In the genomic region with DNA sequence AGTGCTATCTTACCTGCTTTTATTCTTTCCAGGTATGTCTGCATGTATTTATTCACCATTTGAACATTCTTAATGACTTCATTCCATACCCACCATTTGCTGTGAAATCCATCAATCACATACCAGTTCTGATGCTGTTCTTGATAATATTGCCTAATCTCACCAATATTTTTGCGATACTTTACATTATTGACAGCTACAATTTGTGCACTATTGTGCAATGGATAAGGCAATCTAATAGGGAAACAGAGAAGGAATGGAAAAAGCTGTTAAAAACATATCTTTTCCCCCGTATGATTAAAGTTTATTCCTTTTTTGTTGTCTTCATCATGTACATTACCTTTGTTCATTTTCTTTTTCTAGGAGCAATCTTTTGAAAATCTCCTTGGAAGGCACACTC, we compare ENCODE assay signal across 25 cellular contexts. TPM values are rescaled to one million over a fixed set of nuclear protein-coding genes. Genes with fewer than 3 reads are reported as not detected.
DNase-seq lines count a peak whose midpoint lies in the region; ATAC-seq and TF ChIP-seq lines count a peak whose summit lies in the region.
"Had no signal": no experiment of that assay in that cellular context is flagged by ENCODE, and none has a peak within 500 bp of the region (broad histone marks: within the 10 kb centered on the region; RNA-seq: fewer than 3 reads in every experiment).

No MANE protein-coding gene starts in this region.

- H3K18ac ChIP-seq in IMR-90 (ENCODE audit: low read depth, low read length), result no peak overlapping the region

- H3F3A ChIP-seq in MM.1S (ENCODE audit: insufficient read depth, low read length), result no peaks in the 10 kb centered on the region

- no peak for TF ChIP-seq POLR2A in IMR-90 (IDR thresholded peaks at IDR 0.05; ENCODE audit: low read depth, low read length)

- no peaks in the 10 kb centered on the region for H3K79me2 ChIP-seq in MM.1S (ENCODE audit: low read length)

- H3K9me2 ChIP-seq in MM.1S (replicated peaks; ENCODE audit: insufficient read depth, low read length), result no peaks in the 10 kb centered on the region

- H2AK9ac ChIP-seq in IMR-90 (replicated peaks; ENCODE audit: low read depth, low read length, poor library complexity), result no peak overlapping the region

- intact Hi-C loops in IMR-90 (cut with micrococcal nuclease) (no loop called here), left lung (cut with DNase I) (no loop called here)

- H3K4me1 ChIP-seq in IMR-90 (ENCODE audit: control insufficient read depth, insufficient read depth, low read length), result no peaks in the 10 kb centered on the region
- H3K4me1 ChIP-seq in MM.1S (ENCODE audit: low read length), result no peaks in the 10 kb centered on the region
- no peaks in the 10 kb centered on the region for H3K4me1 ChIP-seq in left lung
- H3K4me1 ChIP-seq: BE2C had no signal

- no peak overlapping the region for H2BK15ac ChIP-seq in IMR-90 (ENCODE audit: low read depth, low read length)

- H4K8ac ChIP-seq in IMR-90 (ENCODE audit: low read depth in 2 of 2, low read length in 2 of 2), result no peak overlapping the region

- ATAC-seq in IMR-90 (ENCODE audit: low read depth), result no peak
- ATAC-seq in stimulated activated effector memory CD8-positive, alpha-beta T cell treated with anti-CD3 and anti-CD28 coated beads, Interleukin-12 subunit alpha, Interleukin-12 subunit beta, amount 100 ng/mL, for 72 hours, result no peak
- no peak for ATAC-seq in GM19395 (IDR thresholded peaks at IDR 0.05; ENCODE audit: unreplicated experiment)
- no peak for ATAC-seq in left lung
- ATAC-seq: GM12878 had no signal

- no peak overlapping the region for H3K14ac ChIP-seq in IMR-90 (replicated peaks; ENCODE audit: low read depth, low read length)

- no peaks in the 10 kb centered on the region for H3K9me3 Mint-ChIP-seq in nephron
- H3K9me3 Mint-ChIP-seq in stimulated activated effector memory CD8-positive, alpha-beta T cell treated with anti-CD3 and anti-CD28 coated beads, Interleukin-12 subunit alpha, Interleukin-12 subunit beta, amount 100 ng/mL, for 72 hours, result no peaks in the 10 kb centered on the region
- H3K9me3 Mint-ChIP-seq: CD4-positive, alpha-beta memory T cell; CD4-positive, CD25-positive, alpha-beta regulatory T cell; CD8-positive, alpha-beta memory T cell had no signal

- H3K9me3 ChIP-seq in IMR-90 (ENCODE audit: control insufficient read depth, insufficient read depth, low read length) (no peaks in the 10 kb centered on the region; the same call in 1 of the 2 replicates), MM.1S (replicated peaks; ENCODE audit: insufficient read depth, low read length) (no peaks in the 10 kb centered on the region), left lung (no peaks in the 10 kb centered on the region)
- H3K9me3 ChIP-seq: BE2C had no signal

- H2BK120ac ChIP-seq in IMR-90 (ENCODE audit: low read depth, low read length), result no peak overlapping the region

- H3K56ac ChIP-seq in IMR-90 (ENCODE audit: extremely low read depth, insufficient read depth, low read length), result no peak overlapping the region

- CTCF ChIA-PET in IMR-90 (lab: Yijun Ruan, JAX), result interaction anchor here (1.4 kb wide), 1 partner anchor 318 kb away, joined by 3 read pairs; no protein-coding TSS in a partner anchor

- BruUV-seq in IMR-90 (replicated peaks; lab: Mats Ljungman, UMichigan), result no TSS peak

- no peaks in the 10 kb centered on the region for H3K27me3 Mint-ChIP-seq in nephron (ENCODE audit: low read depth)

- dilution Hi-C loops in IMR-90 (cut with HindIII; ENCODE audit: low sequenced_read_pairs, unreplicated experiment), result no loop called here

- TF ChIP-seq CTCF in IMR-90 (conservative IDR thresholded peaks at IDR 0.05; ENCODE audit: low read depth, low read length) (no peak), VCaP (conservative IDR thresholded peaks at IDR 0.05) (no peak), nephron (IDR thresholded peaks at IDR 0.05; ENCODE audit: unreplicated experiment in 3 of 3) (no peak), MM.1S (IDR thresholded peaks at IDR 0.05; ENCODE audit: low read length) (no peak), left lung (IDR thresholded peaks at IDR 0.05) (no peak)

- H4K91ac ChIP-seq in IMR-90 (ENCODE audit: insufficient read depth, low read depth, low read length), result no peak overlapping the region

- TF ChIP-seq RAD21 in IMR-90 (IDR thresholded peaks at IDR 0.05; ENCODE audit: low read length), result no peak

- H2BK20ac ChIP-seq in IMR-90 (ENCODE audit: low read depth, low read length), result no peak overlapping the region

- 0 out of 2 replicates have a peak, but pooled peaks cover under 1% of the 10 kb centered on the region for H3K9me1 ChIP-seq in IMR-90 (ENCODE audit: insufficient read depth, low read length)

- H3K4me3 ChIP-seq in IMR-90 (ENCODE audit: insufficient read depth, low read depth, low read length), result no peak overlapping the region
- H3K4me3 ChIP-seq in MM.1S (ENCODE audit: low read length), result no peak overlapping the region
- no peak overlapping the region for H3K4me3 ChIP-seq in left lung
- H3K4me3 ChIP-seq: BLaER1, GM12878 had no signal

- no peaks in the 10 kb centered on the region for H3K36me3 Mint-ChIP-seq in nephron (ENCODE audit: low read depth)
- no peaks in the 10 kb centered on the region for H3K36me3 Mint-ChIP-seq in stimulated activated effector memory CD8-positive, alpha-beta T cell treated with anti-CD3 and anti-CD28 coated beads, Interleukin-12 subunit alpha, Interleukin-12 subunit beta, amount 100 ng/mL, for 72 hours
- H3K36me3 Mint-ChIP-seq: CD14-positive monocyte; CD4-positive, alpha-beta memory T cell; CD4-positive, CD25-positive, alpha-beta regulatory T cell had no signal

- peak overlapping the region in 2 of 3 experiments; percentile 71 to 76 for H3K27ac Mint-ChIP-seq in nephron
- peak overlapping the region; percentile 4 for H3K27ac Mint-ChIP-seq in stimulated activated effector memory CD8-positive, alpha-beta T cell treated with anti-CD3 and anti-CD28 coated beads, Interleukin-12 subunit alpha, Interleukin-12 subunit beta, amount 100 ng/mL, for 72 hours
- H3K27ac Mint-ChIP-seq: CD14-positive monocyte; CD4-positive, alpha-beta memory T cell; CD4-positive, CD25-positive, alpha-beta regulatory T cell; CD8-positive, alpha-beta memory T cell had no signal

- H2BK5ac ChIP-seq in IMR-90 (ENCODE audit: low read depth, low read length, poor library complexity, severe bottlenecking), result no peak overlapping the region

- POLR2A ChIA-PET in IMR-90 (lab: Charles Lee; ENCODE audit: unreplicated experiment), result no interaction called here

- H2AFZ ChIP-seq in IMR-90 (replicated peaks; ENCODE audit: low read length, poor library complexity) (no peak overlapping the region), MM.1S (ENCODE audit: low read length) (no peak overlapping the region)

- H3K27me3 ChIP-seq in IMR-90 (ENCODE audit: control insufficient read depth, insufficient read depth, low read length), result peaks cover 6% of the 10 kb centered on the region
- no peaks in the 10 kb centered on the region for H3K27me3 ChIP-seq in MM.1S (replicated peaks; ENCODE audit: insufficient read depth, low read length)
- no peaks in the 10 kb centered on the region for H3K27me3 ChIP-seq in left lung
- H3K27me3 ChIP-seq: BLaER1 had no signal

- H3K4me2 ChIP-seq in IMR-90 (ENCODE audit: low read depth, low read length) (no peak overlapping the region), MM.1S (ENCODE audit: low read depth, low read length) (no peak overlapping the region)
- H3K4me2 ChIP-seq: BLaER1 had no signal

- no peaks in the 10 kb centered on the region for H3K79me1 ChIP-seq in IMR-90 (ENCODE audit: low read depth in 1 of 2, low read length in 2 of 2)

- H3K9ac ChIP-seq in IMR-90 (ENCODE audit: low read depth, low read length) (no peak overlapping the region), MM.1S (ENCODE audit: low read length) (no peak overlapping the region)
- H3K9ac ChIP-seq: BLaER1 had no signal

- H4K5ac ChIP-seq in IMR-90 (ENCODE audit: low read depth, low read length), result no peak overlapping the region

- no peak overlapping the region for H3K4me3 Mint-ChIP-seq in nephron
- H3K4me3 Mint-ChIP-seq in stimulated activated effector memory CD8-positive, alpha-beta T cell treated with anti-CD3 and anti-CD28 coated beads, Interleukin-12 subunit alpha, Interleukin-12 subunit beta, amount 100 ng/mL, for 72 hours, result no peak overlapping the region
- H3K4me3 Mint-ChIP-seq: CD14-positive monocyte; CD4-positive, alpha-beta memory T cell; CD4-positive, CD25-positive, alpha-beta regulatory T cell; CD8-positive, alpha-beta memory T cell had no signal

- H4K20me1 ChIP-seq in IMR-90 (ENCODE audit: insufficient read depth, low read length) (no peaks in the 10 kb centered on the region), MM.1S (ENCODE audit: insufficient read depth, low read length) (no peaks in the 10 kb centered on the region)
- H4K20me1 ChIP-seq: BLaER1 had no signal

- no peak overlapping the region for H3K23ac ChIP-seq in IMR-90 (ENCODE audit: low read depth, low read length)

- in situ Hi-C loops in IMR-90 (cut with MboI; ENCODE audit: low sequenced_read_pairs), result no loop called here

- no peak for DNase-seq in IMR-90
- no peak for DNase-seq in stimulated activated effector memory CD8-positive, alpha-beta T cell treated with anti-CD3 and anti-CD28 coated beads, Interleukin-12 subunit alpha, Interleukin-12 subunit beta, amount 100 ng/mL, for 72 hours (ENCODE audit: low spot score in 2 of 2)
- DNase-seq in MM.1S, result no peak
- DNase-seq in left lung, result no peak
- DNase-seq: 8988T; ACHN; BE2C; C1 segment of cervical spinal cord; CD4-positive, alpha-beta memory T cell; CD4-positive, CD25-positive, alpha-beta regulatory T cell; CD8-positive, alpha-beta memory T cell; COR-L47; DMS 273 treated with DMSO at 0.1 percent for 48 hours; DMS153; DMS53; DMS79; DND-41; EL; GDM1 had no signal

- H2AK5ac ChIP-seq in IMR-90 (ENCODE audit: low read depth, low read length), result no peak overlapping the region

- H3K27ac ChIP-seq in IMR-90 (ENCODE audit: insufficient read depth, low read length) (no peak overlapping the region), VCaP (peak overlapping the region; percentile 97), MM.1S (ENCODE audit: low read length) (no peak overlapping the region), left lung (no peak overlapping the region)
- H3K27ac ChIP-seq: BLaER1 had no signal

- H3K36me3 ChIP-seq in IMR-90 (ENCODE audit: control insufficient read depth, insufficient read depth, low read length), result no peaks in the 10 kb centered on the region
- H3K36me3 ChIP-seq in MM.1S (replicated peaks; ENCODE audit: insufficient read depth, low read length), result no peaks in the 10 kb centered on the region
- H3K36me3 ChIP-seq in left lung, result no peaks in the 10 kb centered on the region
- H3K36me3 ChIP-seq: BE2C had no signal

- H3K4ac ChIP-seq in IMR-90 (ENCODE audit: low read depth, low read length), result no peak overlapping the region

- H3K4me1 Mint-ChIP-seq in nephron, result peaks cover 30% of the 10 kb centered on the region
- H3K4me1 Mint-ChIP-seq in stimulated activated effector memory CD8-positive, alpha-beta T cell treated with anti-CD3 and anti-CD28 coated beads, Interleukin-12 subunit alpha, Interleukin-12 subunit beta, amount 100 ng/mL, for 72 hours, result no peaks in the 10 kb centered on the region
- H3K4me1 Mint-ChIP-seq: CD14-positive monocyte; CD4-positive, alpha-beta memory T cell; CD8-positive, alpha-beta memory T cell had no signal

- no CpG with 5 or more reads among the region's 2 CpGs for WGBS in IMR-90 (ENCODE audit: extremely low coverage in 2 of 2, insufficient read length in 1 of 2), 2 experiments

RNA-seq across cellular contexts. Expression of a gene that starts 23.3 kb away (rescaled TPM):
- total RNA-seq in IMR-90 (2012; rRNA removed), result 7.9 and 10.3 TPM in 2 replicates
- 2.1 and 2.3 TPM in 2 replicates for polyA plus RNA-seq in IMR-90 (2012; rRNA removed)
- 0.63 and 0.75 TPM in 2 replicates for polyA plus RNA-seq in IMR-90 (2012; cell fraction: cytosol; rRNA removed)
- 1.1 and 2.2 TPM in 2 replicates for polyA plus RNA-seq in IMR-90 (2012; cell fraction: nucleus; rRNA removed; ENCODE audit: low replicate concordance)
- 1 to 10 TPM; 7.3 to 7.7 TPM for total RNA-seq in left lung

RNA-seq across cellular contexts. Expression of a gene that starts 50.7 kb away (rescaled TPM):
- total RNA-seq in IMR-90 (2012; rRNA removed), result 28.6 and 30.5 TPM in 2 replicates
- polyA plus RNA-seq in IMR-90 (2012; rRNA removed), result 57.1 and 59.1 TPM in 2 replicates
- polyA plus RNA-seq in IMR-90 (2012; cell fraction: cytosol; rRNA removed), result 24.7 and 32.0 TPM in 2 replicates
- polyA plus RNA-seq in IMR-90 (2012; cell fraction: nucleus; rRNA removed; ENCODE audit: low replicate concordance), result 387 and 626 TPM in 2 replicates
- total RNA-seq in left lung, result 10 to 100 TPM; 60.7 to 70.9 TPM
